ENCODE assay signal across 36 cellular contexts in the genomic region with DNA sequence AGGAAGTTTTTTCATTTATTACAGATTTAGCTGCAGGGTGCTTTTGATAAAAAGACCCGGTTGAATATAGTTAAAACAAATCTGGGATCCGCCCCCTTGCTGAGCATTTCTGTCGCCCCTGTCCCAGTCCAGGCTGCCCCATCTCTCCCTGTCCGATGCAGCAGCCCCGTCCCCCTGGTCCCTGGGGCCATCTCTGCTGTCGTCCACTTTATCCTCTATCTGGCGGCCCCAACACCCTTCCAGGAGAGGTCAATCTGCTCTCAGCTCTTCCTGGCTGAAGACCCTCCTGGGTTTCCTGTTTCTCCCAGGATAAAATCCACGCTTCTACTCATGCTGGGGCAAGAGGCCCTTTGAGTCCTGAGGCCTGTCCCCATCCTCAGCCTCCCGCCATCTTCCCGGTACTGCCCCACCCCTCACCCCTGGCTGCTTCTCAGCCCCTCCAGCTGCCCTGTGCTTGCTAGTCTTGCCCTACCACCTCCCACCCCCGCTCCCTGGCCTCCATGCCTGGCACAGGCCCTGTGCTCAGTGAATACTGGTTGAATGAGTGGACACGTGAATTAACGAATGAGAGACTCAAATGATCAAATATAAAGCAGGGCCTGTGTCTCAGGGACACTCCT. TPM values are rescaled to one million over a fixed set of nuclear protein-coding genes. Genes with fewer than 3 reads are reported as not detected.
"Had no signal": no experiment of that assay in that cellular context is flagged by ENCODE, and none has a peak within 500 bp of the region (broad histone marks: within the 10 kb centered on the region; RNA-seq: fewer than 3 reads in every experiment).

No MANE protein-coding gene starts in this region.

- H3K27me3 ChIP-seq: brain microvascular endothelial cell, MG63 had no signal

- H3K36me3 Mint-ChIP-seq: activated CD4-positive, alpha-beta memory T cell treated with anti-CD3 and anti-CD28 coated beads for 36 hours; activated naive CD4-positive, alpha-beta T cell treated with anti-CD3 and anti-CD28 coated beads, Interleukin-2, amount 50 U/mL, for 72 hours had no signal

- H3K4me3 Mint-ChIP-seq: activated B cell treated with CpG ODN at 0.5 μM for 24 hours; activated CD4-positive, alpha-beta memory T cell treated with anti-CD3 and anti-CD28 coated beads for 36 hours; activated naive CD4-positive, alpha-beta T cell treated with anti-CD3 and anti-CD28 coated beads for 36 hours; activated T-cell treated with anti-CD3 and anti-CD28 coated beads, Interleukin-2, amount 50 U/mL, for 4 hours; activated T-helper 1 cell treated with anti-CD3 and anti-CD28 coated beads, Interleukin-12 subunit alpha, Interleukin-12 subunit beta, Interleukin-2, Interleukin-4 antibody, amounts not matched to agents 30 ng/mL and 10 ng/mL and 1 ng/mL, durations not matched to agents 14 hours and 24 hours and 36 hours; central memory CD8-positive, alpha-beta T cell had no signal

- ATAC-seq: activated naive CD4-positive, alpha-beta T cell treated with anti-CD3 and anti-CD28 coated beads, Interleukin-2, amount 50 U/mL, for 72 hours; activated T-cell treated with anti-CD3 and anti-CD28 coated beads, Interleukin-2, amount 50 U/mL, for 4 hours; Panc1 had no signal

- H3K27ac Mint-ChIP-seq: activated B cell treated with CpG ODN at 0.5 μM for 24 hours; activated CD4-positive, alpha-beta memory T cell treated with anti-CD3 and anti-CD28 coated beads for 36 hours; activated naive CD4-positive, alpha-beta T cell treated with anti-CD3 and anti-CD28 coated beads for 36 hours; activated naive CD4-positive, alpha-beta T cell treated with anti-CD3 and anti-CD28 coated beads, Interleukin-2, amount 50 U/mL, for 72 hours; activated T-helper 1 cell treated with anti-CD3 and anti-CD28 coated beads, Interleukin-12 subunit alpha, Interleukin-12 subunit beta, Interleukin-2, Interleukin-4 antibody, amounts not matched to agents 30 ng/mL and 10 ng/mL and 1 ng/mL, durations not matched to agents 14 hours and 24 hours and 36 hours had no signal

- H3K4me1 Mint-ChIP-seq: activated B cell treated with CpG ODN at 0.5 μM for 24 hours; central memory CD8-positive, alpha-beta T cell had no signal

- H3K36me3 ChIP-seq: brain microvascular endothelial cell, MG63 had no signal

- H3K4me3 ChIP-seq: MG63 had no signal

- H3K9me3 Mint-ChIP-seq: activated CD4-positive, alpha-beta memory T cell treated with anti-CD3 and anti-CD28 coated beads for 36 hours; activated naive CD4-positive, alpha-beta T cell treated with anti-CD3 and anti-CD28 coated beads for 36 hours; activated naive CD4-positive, alpha-beta T cell treated with anti-CD3 and anti-CD28 coated beads, Interleukin-2, amount 50 U/mL, for 72 hours; activated T-cell treated with anti-CD3 and anti-CD28 coated beads, Interleukin-2, amount 50 U/mL, for 4 hours; activated T-helper 1 cell treated with anti-CD3 and anti-CD28 coated beads, Interleukin-12 subunit alpha, Interleukin-12 subunit beta, Interleukin-2, Interleukin-4 antibody, amounts not matched to agents 30 ng/mL and 10 ng/mL and 1 ng/mL, durations not matched to agents 14 hours and 24 hours and 36 hours; central memory CD8-positive, alpha-beta T cell had no signal

- DNase-seq: activated B cell treated with CpG ODN at 0.5 μM for 24 hours; activated CD4-positive, alpha-beta memory T cell treated with anti-CD3 and anti-CD28 coated beads for 36 hours; activated CD4-positive, alpha-beta T cell treated with anti-CD3 and anti-CD28 coated beads for 4 hours; activated CD4-positive, alpha-beta T cell treated with anti-CD3 and anti-CD28 coated beads, Interleukin-2, amount 50 U/mL, for 1 hour; activated CD4-positive, CD25-positive, alpha-beta regulatory T cell treated with anti-CD3 and anti-CD28 coated beads, Interleukin-2, amount 50 U/mL, for 72 hours; activated CD8-positive, alpha-beta memory T cell treated with anti-CD3 and anti-CD28 coated beads, Interleukin-2, amount 50 U/mL, for 4 hours; activated gamma-delta T cell treated with Interleukin-2 at 50 U/mL for 16 hours; activated naive CD4-positive, alpha-beta T cell treated with anti-CD3 and anti-CD28 coated beads for 36 hours; activated T-cell treated with anti-CD3 and anti-CD28 coated beads for 4 hours; activated T-cell treated with anti-CD3 and anti-CD28 coated beads, Interleukin-2, amount 50 U/mL, for 4 hours; amniotic stem cell; aorta; brain microvascular endothelial cell; Kasumi-1; KBM-7; MG63; NCI-H1048; NCI-H1105 treated with DMSO at 0.1 percent for 48 hours; NCI-H1436; NCI-H1694; NCI-H1930; NCI-H2081 treated with DMSO at 0.1 percent for 48 hours; NCI-H226; NCI-H446 treated with DMSO at 0.1 percent for 48 hours; NCI-H524; NCI-H69; NCI-H82; SW 1271; T-helper 1 cell; T-helper 2 cell; T-helper 9 cell had no signal

- H3K27ac ChIP-seq: brain microvascular endothelial cell, VCaP had no signal

RNA-seq across cellular contexts. Expression of a gene that starts 16.0 kb away (rescaled TPM):
- total RNA-seq: activated B cell treated with CpG ODN at 0.5 μM for 24 hours; activated CD4-positive, alpha-beta memory T cell treated with anti-CD3 and anti-CD28 coated beads for 36 hours; activated naive CD4-positive, alpha-beta T cell treated with anti-CD3 and anti-CD28 coated beads for 36 hours; activated naive CD4-positive, alpha-beta T cell treated with anti-CD3 and anti-CD28 coated beads, Interleukin-2, amount 50 U/mL, for 72 hours; activated T-helper 1 cell treated with anti-CD3 and anti-CD28 coated beads, Interleukin-12 subunit alpha, Interleukin-12 subunit beta, Interleukin-2, Interleukin-4 antibody, amounts not matched to agents 30 ng/mL and 10 ng/mL and 1 ng/mL, durations not matched to agents 14 hours and 24 hours and 36 hours had no signal
- polyA plus RNA-seq: aorta had no signal
